ENCODE assay signal across 28 cellular contexts in genomic region chr2:88711331-88711730, GRCh38.
"Had no signal": no experiment of that assay in that cellular context is flagged by ENCODE, and none has a peak within 500 bp of the region (broad histone marks: within the 10 kb centered on the region; RNA-seq: fewer than 3 reads in every experiment).

No MANE protein-coding gene starts in this region.

- H3K4me3 ChIP-seq: heart left ventricle, left lung, lung, mucosa of descending colon, ovary, prostate gland, skin epidermis, spleen, testis, thyroid gland, transverse colon, upper lobe of right lung had no signal

- H3K9me3 ChIP-seq: heart left ventricle, left lung, mucosa of descending colon, ovary, prostate gland, testis, thyroid gland, transverse colon, upper lobe of right lung had no signal

- H3K36me3 Mint-ChIP-seq: natural killer cell treated with Interleukin-12 subunit alpha and Interleukin-12 subunit beta and Interleukin-15 and Interleukin-18, amount 100 ng/mL, for 72 hours had no signal

- DNase-seq: heart left ventricle; hypothalamus; immature natural killer cell; kidney; left colon; left lung; midbrain; mucosa of descending colon; naive thymus-derived CD4-positive, alpha-beta T cell; ovary; retina; right cardiac atrium; spleen; stimulated activated CD4-positive, alpha-beta T cell treated with anti-CD3 and anti-CD28 coated beads, Interleukin-4, amount 100 ng/mL, for 24 hours; stimulated activated naive CD4-positive, alpha-beta T cell treated with Interleukin-2 at 50 U/mL for 16 hours; stimulated activated naive CD8-positive, alpha-beta T cell treated with anti-CD3 and anti-CD28 coated beads, Interleukin-15, amount 100 ng/mL, for 72 hours; testis; thyroid gland; transverse colon; upper lobe of right lung had no signal

- H3K27me3 ChIP-seq: heart left ventricle, left lung, ovary, spleen, testis, thyroid gland, transverse colon, upper lobe of right lung had no signal

- H3K9me3 Mint-ChIP-seq: immature natural killer cell; naive thymus-derived CD4-positive, alpha-beta T cell; natural killer cell treated with Interleukin-12 subunit alpha and Interleukin-12 subunit beta and Interleukin-15 and Interleukin-18, amount 100 ng/mL, for 72 hours; stimulated activated effector memory CD8-positive, alpha-beta T cell treated with anti-CD3 and anti-CD28 coated beads, Interleukin-12 subunit alpha, Interleukin-12 subunit beta, amount 100 ng/mL, for 72 hours; stimulated activated naive CD8-positive, alpha-beta T cell treated with anti-CD3 and anti-CD28 coated beads, Interleukin-15, amount 100 ng/mL, for 72 hours had no signal

- H3K36me3 ChIP-seq: heart left ventricle, left lung, ovary, prostate gland, thyroid gland, transverse colon, upper lobe of right lung had no signal

- H3K27me3 Mint-ChIP-seq: naive thymus-derived CD4-positive, alpha-beta T cell; natural killer cell treated with Interleukin-12 subunit alpha and Interleukin-12 subunit beta and Interleukin-15 and Interleukin-18, amount 100 ng/mL, for 72 hours; stimulated activated naive CD8-positive, alpha-beta T cell treated with anti-CD3 and anti-CD28 coated beads, Interleukin-15, amount 100 ng/mL, for 72 hours had no signal

- FAIRE-seq: islet of Langerhans, kidney, urothelium cell line had no signal

- H3K27ac Mint-ChIP-seq: natural killer cell treated with Interleukin-12 subunit alpha and Interleukin-12 subunit beta and Interleukin-15 and Interleukin-18, amount 100 ng/mL, for 72 hours had no signal

- H3K4me1 ChIP-seq: left lung, prostate gland, spleen, testis, transverse colon had no signal

- ATAC-seq: heart left ventricle; left colon; left lung; mucosa of descending colon; naive thymus-derived CD4-positive, alpha-beta T cell; natural killer cell treated with Interleukin-12 subunit alpha and Interleukin-12 subunit beta and Interleukin-15 and Interleukin-18, amount 100 ng/mL, for 72 hours; right cardiac atrium; sciatic nerve; stimulated activated effector memory CD8-positive, alpha-beta T cell treated with anti-CD3 and anti-CD28 coated beads, Interleukin-12 subunit alpha, Interleukin-12 subunit beta, amount 100 ng/mL, for 72 hours; stimulated activated naive CD8-positive, alpha-beta T cell treated with anti-CD3 and anti-CD28 coated beads, Interleukin-15, amount 100 ng/mL, for 72 hours; upper lobe of right lung had no signal

- H3K4me3 Mint-ChIP-seq: immature natural killer cell; naive thymus-derived CD4-positive, alpha-beta T cell; natural killer cell treated with Interleukin-12 subunit alpha and Interleukin-12 subunit beta and Interleukin-15 and Interleukin-18, amount 100 ng/mL, for 72 hours; stimulated activated effector memory CD8-positive, alpha-beta T cell treated with anti-CD3 and anti-CD28 coated beads, Interleukin-12 subunit alpha, Interleukin-12 subunit beta, amount 100 ng/mL, for 72 hours; stimulated activated naive CD8-positive, alpha-beta T cell treated with anti-CD3 and anti-CD28 coated beads, Interleukin-15, amount 100 ng/mL, for 72 hours had no signal

- H3K27ac ChIP-seq: heart left ventricle, left lung, ovary, prostate gland, skin epidermis, spleen, testis, thyroid gland, transverse colon, upper lobe of right lung had no signal
